Comparison of ENCODE assay signal across 1 cellular context in the genomic region with DNA sequence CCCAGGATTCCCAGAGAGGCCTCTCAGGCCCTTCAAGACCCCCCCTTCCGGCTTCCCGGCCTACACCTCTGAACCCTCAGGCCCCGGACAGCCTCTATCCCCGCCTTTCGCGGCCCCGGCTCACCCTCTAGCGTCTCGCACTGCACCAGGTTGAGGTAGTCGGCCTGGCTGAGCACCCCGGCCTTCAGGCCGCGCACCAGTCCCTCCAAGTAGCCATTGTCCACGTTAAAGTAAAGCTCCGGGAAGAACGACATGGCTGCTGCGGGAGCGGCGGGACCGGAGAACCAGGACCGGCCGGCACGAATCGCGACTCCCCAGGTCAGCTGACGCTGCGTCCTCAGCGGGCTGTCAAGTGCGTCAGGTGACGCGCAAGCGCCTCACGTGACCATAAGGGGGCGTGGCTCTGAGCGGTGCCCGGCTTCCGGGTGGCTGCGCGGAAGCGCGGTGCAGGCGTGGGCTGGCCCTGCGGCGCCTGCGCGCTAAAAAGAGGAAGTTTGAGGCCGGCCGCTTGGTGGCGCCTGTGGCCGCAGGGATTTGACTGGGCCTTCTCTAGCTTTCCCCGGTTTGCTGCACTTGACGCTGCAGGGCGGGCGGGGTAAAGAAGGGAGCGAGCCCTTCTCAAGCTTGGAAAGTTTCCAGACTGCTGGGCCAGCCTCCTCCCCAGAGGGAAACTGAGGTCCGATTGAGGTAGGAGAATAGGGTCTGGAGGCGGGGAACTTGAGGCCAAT.
A peak's percentile ranks its signal among the peaks of the same experiment; 100 is the strongest.
TF ChIP-seq lines count a peak whose summit lies in the region.

A gene (minus strand): TSS at position 325 of the 728 bp plus-strand sequence. CDS start 71 bp downstream, at position 254.

TF ChIP-seq in HEK293, 187 proteins besides CTCF, POLR2A, EP300 and RAD21 (continued from another document):
- peak; percentile 42 for TF ChIP-seq ZNF341 (tag by site-specific recombination; IDR thresholded peaks at IDR 0.05; ENCODE audit: low read depth)
- TF ChIP-seq ZBTB8A (tag by site-specific recombination; IDR thresholded peaks at IDR 0.05): no peak; the same call in 1 of the 2 replicates
- TF ChIP-seq SP7 (tag by site-specific recombination; IDR thresholded peaks at IDR 0.05): peak; percentile 79
- TF ChIP-seq, protein P1, sequence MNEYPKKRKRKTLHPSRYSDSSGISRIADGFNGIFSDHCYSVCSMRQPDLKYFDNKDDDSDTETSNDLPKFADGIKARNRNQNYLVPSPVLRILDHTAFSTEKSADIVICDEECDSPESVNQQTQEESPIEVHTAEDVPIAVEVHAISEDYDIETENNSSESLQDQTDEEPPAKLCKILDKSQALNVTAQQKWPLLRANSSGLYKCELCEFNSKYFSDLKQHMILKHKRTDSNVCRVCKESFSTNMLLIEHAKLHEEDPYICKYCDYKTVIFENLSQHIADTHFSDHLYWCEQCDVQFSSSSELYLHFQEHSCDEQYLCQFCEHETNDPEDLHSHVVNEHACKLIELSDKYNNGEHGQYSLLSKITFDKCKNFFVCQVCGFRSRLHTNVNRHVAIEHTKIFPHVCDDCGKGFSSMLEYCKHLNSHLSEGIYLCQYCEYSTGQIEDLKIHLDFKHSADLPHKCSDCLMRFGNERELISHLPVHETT (tag by site-specific recombination; IDR thresholded peaks at IDR 0.05): peak; percentile 10; the same call in 1 of the 2 replicates
- TF ChIP-seq ZIC2 (tag by site-specific recombination; IDR thresholded peaks at IDR 0.05): peak; percentile 60; the same call in 1 of the 2 replicates
- TF ChIP-seq, protein P2, sequence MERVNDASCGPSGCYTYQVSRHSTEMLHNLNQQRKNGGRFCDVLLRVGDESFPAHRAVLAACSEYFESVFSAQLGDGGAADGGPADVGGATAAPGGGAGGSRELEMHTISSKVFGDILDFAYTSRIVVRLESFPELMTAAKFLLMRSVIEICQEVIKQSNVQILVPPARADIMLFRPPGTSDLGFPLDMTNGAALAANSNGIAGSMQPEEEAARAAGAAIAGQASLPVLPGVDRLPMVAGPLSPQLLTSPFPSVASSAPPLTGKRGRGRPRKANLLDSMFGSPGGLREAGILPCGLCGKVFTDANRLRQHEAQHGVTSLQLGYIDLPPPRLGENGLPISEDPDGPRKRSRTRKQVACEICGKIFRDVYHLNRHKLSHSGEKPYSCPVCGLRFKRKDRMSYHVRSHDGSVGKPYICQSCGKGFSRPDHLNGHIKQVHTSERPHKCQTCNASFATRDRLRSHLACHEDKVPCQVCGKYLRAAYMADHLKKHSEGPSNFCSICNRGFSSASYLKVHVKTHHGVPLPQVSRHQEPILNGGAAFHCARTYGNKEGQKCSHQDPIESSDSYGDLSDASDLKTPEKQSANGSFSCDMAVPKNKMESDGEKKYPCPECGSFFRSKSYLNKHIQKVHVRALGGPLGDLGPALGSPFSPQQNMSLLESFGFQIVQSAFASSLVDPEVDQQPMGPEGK (tag by site-specific recombination; IDR thresholded peaks at IDR 0.05): peak; percentile 50; the same call in 1 of the 2 replicates
- TF ChIP-seq ZBTB48 (tag by site-specific recombination; IDR thresholded peaks at IDR 0.05): no peak
- TF ChIP-seq ZNF830 (tag by site-specific recombination; IDR thresholded peaks at IDR 0.05; ENCODE audit: low read depth): no peak
- peak; percentile 58 for TF ChIP-seq ZFHX2 (tag by site-specific recombination; conservative IDR thresholded peaks at IDR 0.05)
- peak; percentile 26 for TF ChIP-seq ZNF654 (tag by site-specific recombination; IDR thresholded peaks at IDR 0.05; ENCODE audit: low read depth)
- peak; percentile 56; the same call in 1 of the 2 replicates for TF ChIP-seq KLF8 (tag by site-specific recombination; IDR thresholded peaks at IDR 0.05)
- TF ChIP-seq ZNF843 (tag by site-specific recombination; IDR thresholded peaks at IDR 0.05): peak; percentile 78
- TF ChIP-seq, protein P3, sequence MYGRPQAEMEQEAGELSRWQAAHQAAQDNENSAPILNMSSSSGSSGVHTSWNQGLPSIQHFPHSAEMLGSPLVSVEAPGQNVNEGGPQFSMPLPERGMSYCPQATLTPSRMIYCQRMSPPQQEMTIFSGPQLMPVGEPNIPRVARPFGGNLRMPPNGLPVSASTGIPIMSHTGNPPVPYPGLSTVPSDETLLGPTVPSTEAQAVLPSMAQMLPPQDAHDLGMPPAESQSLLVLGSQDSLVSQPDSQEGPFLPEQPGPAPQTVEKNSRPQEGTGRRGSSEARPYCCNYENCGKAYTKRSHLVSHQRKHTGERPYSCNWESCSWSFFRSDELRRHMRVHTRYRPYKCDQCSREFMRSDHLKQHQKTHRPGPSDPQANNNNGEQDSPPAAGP (tag by site-specific recombination; IDR thresholded peaks at IDR 0.05): peak; percentile 43; the same call in 1 of the 2 replicates
